ENCODE assay signal across 8 cellular contexts in the genomic region with DNA sequence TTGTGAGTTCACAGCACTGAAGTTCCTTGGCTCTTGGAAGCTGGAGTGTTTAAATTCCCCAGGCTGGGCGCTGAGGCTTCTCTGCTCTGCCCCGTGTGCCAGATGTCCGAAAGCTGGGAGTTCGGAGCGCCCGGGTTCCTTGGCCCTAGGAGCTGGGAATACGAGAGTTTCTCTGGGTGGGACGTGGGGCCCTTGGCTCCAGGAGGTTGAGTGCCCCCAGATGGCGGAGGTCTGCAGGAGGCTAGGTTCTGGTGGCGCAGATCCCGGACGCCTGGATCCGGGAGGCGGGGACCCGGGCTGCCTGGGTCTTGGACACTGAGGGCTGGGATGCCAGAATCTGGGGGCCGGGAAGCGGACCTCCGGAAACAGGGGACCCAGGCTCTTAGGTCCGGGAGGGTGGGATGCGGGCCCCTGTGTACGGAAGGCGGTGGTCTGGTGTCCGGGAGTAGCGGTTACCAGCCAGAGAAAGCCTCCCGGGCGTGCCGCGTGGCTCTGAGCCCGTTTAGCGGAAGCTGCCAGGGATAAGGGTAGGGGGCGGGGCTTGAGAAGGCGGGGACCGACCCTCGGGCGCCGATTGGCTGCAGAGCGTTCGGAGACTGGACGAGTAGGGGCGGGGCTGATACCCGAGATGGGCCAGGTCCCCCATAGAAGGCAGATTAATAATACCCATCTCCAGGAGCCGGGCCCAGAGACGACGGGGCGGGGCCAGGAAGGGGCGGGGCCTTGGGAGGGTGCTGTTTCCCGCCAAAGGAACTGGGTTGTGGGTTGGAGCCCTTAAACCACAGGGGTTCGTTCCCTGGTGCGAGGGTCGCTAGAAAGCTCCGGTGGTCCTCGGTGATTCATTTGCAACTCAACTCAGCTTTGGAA. TPM values are rescaled to one million over a fixed set of nuclear protein-coding genes. Genes with fewer than 3 reads are reported as not detected.
DNase-seq lines count a peak whose midpoint lies in the region; ATAC-seq and TF ChIP-seq lines count a peak whose summit lies in the region.

A gene (minus strand): TSS at position 494 of the 867 bp plus-strand sequence. CDS start 629 bp downstream, outside the sequence.

- DNase-seq in GM12865 (ENCODE audit: low read depth), result peak; percentile 98
- peak; percentile 84 for DNase-seq in NCI-H146 treated with DMSO at 0.1 percent for 48 hours (lab: John Stamatoyannopoulos, UW; ENCODE audit: unreplicated experiment)
- DNase-seq in T-cell, result peak; percentile 84 to 96 (median 91)
- peak; percentile 100 for DNase-seq in activated naive CD8-positive, alpha-beta T cell treated with anti-CD3 and anti-CD28 coated beads, Interleukin-2, amount 50 U/mL, for 24 hours
- DNase-seq in heart right ventricle, result peak; percentile 95 to 97
- DNase-seq in posterior vena cava (ENCODE audit: low spot score), result peak; percentile 99
- peak; percentile 97 to 98 for DNase-seq in upper lobe of left lung

- H3K27ac ChIP-seq in heart right ventricle (peak within 1 kb of the TSS; percentile 63 to 93 (median 88)), upper lobe of left lung (peak within 1 kb of the TSS; percentile 88 to 94 (median 90))

- CTCF ChIA-PET in T-cell (lab: Charles Lee), result interaction anchor here in 1 of 2 donors (2.5 kb wide), 1 partner anchor 52 kb away, joined by 13 read pairs; no protein-coding TSS in a partner anchor

- peak within 1 kb of the TSS; percentile 86 to 92 (median 88) for H3K4me3 Mint-ChIP-seq in T-cell
- peak within 1 kb of the TSS; percentile 97 for H3K4me3 Mint-ChIP-seq in activated naive CD8-positive, alpha-beta T cell treated with anti-CD3 and anti-CD28 coated beads, Interleukin-2, amount 50 U/mL, for 24 hours

- peak; percentile 69 for ATAC-seq in HG02798 (IDR thresholded peaks at IDR 0.05; ENCODE audit: poor library complexity, unreplicated experiment)
- ATAC-seq in T-cell (replicated peaks in 1 of 4), result peak; percentile 80 to 83 (median 82)
- ATAC-seq in activated naive CD8-positive, alpha-beta T cell treated with anti-CD3 and anti-CD28 coated beads, Interleukin-2, amount 50 U/mL, for 24 hours, result peak; percentile 73
- ATAC-seq in heart right ventricle, result peak; percentile 89 to 94 (median 92)
- ATAC-seq in upper lobe of left lung (ENCODE audit: low FRiP score in 2 of 2), result peak; percentile 93 to 94

- POLR2A ChIA-PET in T-cell (lab: Charles Lee), result interaction anchor here in 1 of 2 donors (0.6 to 1.0 kb wide), 2 partner anchors 52 to 74 kb away, joined by 3 to 4 read pairs; no protein-coding TSS in a partner anchor

- H3K27me3 Mint-ChIP-seq in T-cell, result no peaks in the 10 kb centered on the region
- H3K27me3 Mint-ChIP-seq in activated naive CD8-positive, alpha-beta T cell treated with anti-CD3 and anti-CD28 coated beads, Interleukin-2, amount 50 U/mL, for 24 hours, result no peaks in the 10 kb centered on the region

- peaks cover 58 to 69% (median 67%) of the 10 kb centered on the region in 3 donors for H3K4me1 Mint-ChIP-seq in T-cell
- H3K4me1 Mint-ChIP-seq in activated naive CD8-positive, alpha-beta T cell treated with anti-CD3 and anti-CD28 coated beads, Interleukin-2, amount 50 U/mL, for 24 hours, result peaks cover 41% of the 10 kb centered on the region

- 2% methylated on average over 51 to 52 of the region's 52 CpGs for WGBS in heart right ventricle, 2 donors
- 1% methylated on average over 19 to 35 of the region's 52 CpGs for WGBS in upper lobe of left lung, 2 donors

- H3K4me3 ChIP-seq in GM12865 (ENCODE audit: low read depth, low read length) (peak within 1 kb of the TSS; percentile 75), heart right ventricle (peak within 1 kb of the TSS; percentile 53 to 87 (median 68)), upper lobe of left lung (peak within 1 kb of the TSS; percentile 73 to 84 (median 73))

- peak in 3 of 4 donors; percentile 89 to 98 (median 93) for TF ChIP-seq POLR2A in upper lobe of left lung (IDR thresholded peaks at IDR 0.05)

- H3K4me1 ChIP-seq in heart right ventricle (peaks cover 9 to 53% (median 40%) of the 10 kb centered on the region in 9 donors), upper lobe of left lung (peaks cover 40 to 58% (median 48%) of the 10 kb centered on the region in 4 donors)

- no peak for TF ChIP-seq EP300 in upper lobe of left lung (IDR thresholded peaks at IDR 0.05)

- no peaks in the 10 kb centered on the region for H3K9me3 ChIP-seq in heart right ventricle
- H3K9me3 ChIP-seq in upper lobe of left lung, result no peaks in the 10 kb centered on the region

- H3K27me3 ChIP-seq in heart right ventricle (peaks cover 0 to 6% (median 0%) of the 10 kb centered on the region in 7 donors), upper lobe of left lung (no peaks in the 10 kb centered on the region)

- TF ChIP-seq CTCF in GM12865 (IDR thresholded peaks at IDR 0.05; ENCODE audit: insufficient read depth, low read depth, low read length, missing control alignments) (no peak), heart right ventricle (IDR thresholded peaks at IDR 0.05) (no peak), upper lobe of left lung (IDR thresholded peaks at IDR 0.05) (no peak)

- no peaks in the 10 kb centered on the region for H3K9me3 Mint-ChIP-seq in T-cell
- H3K9me3 Mint-ChIP-seq in activated naive CD8-positive, alpha-beta T cell treated with anti-CD3 and anti-CD28 coated beads, Interleukin-2, amount 50 U/mL, for 24 hours, result no peaks in the 10 kb centered on the region

- H3K36me3 ChIP-seq in heart right ventricle, result peaks cover 0 to 2% (median 0%) of the 10 kb centered on the region in 9 donors
- H3K36me3 ChIP-seq in upper lobe of left lung, result peaks cover 0 to 15% (median 0%) of the 10 kb centered on the region in 4 donors

- intact Hi-C loops in heart right ventricle (cut with DNase I) (loop anchor here in 3 of 10 donors (10.0 kb wide), 1 partner anchor 46 kb away; no protein-coding TSS in a partner anchor), posterior vena cava (cut with DNase I) (no loop called here)

- H3K36me3 Mint-ChIP-seq in T-cell, result peaks cover 7% of the 10 kb centered on the region
- peaks cover 39% of the 10 kb centered on the region for H3K36me3 Mint-ChIP-seq in activated naive CD8-positive, alpha-beta T cell treated with anti-CD3 and anti-CD28 coated beads, Interleukin-2, amount 50 U/mL, for 24 hours (ENCODE audit: low read depth)

- H3K27ac Mint-ChIP-seq in T-cell, result peak within 1 kb of the TSS; percentile 71 to 90
- H3K27ac Mint-ChIP-seq in activated naive CD8-positive, alpha-beta T cell treated with anti-CD3 and anti-CD28 coated beads, Interleukin-2, amount 50 U/mL, for 24 hours, result peak within 1 kb of the TSS; percentile 98

RNA-seq across cellular contexts. Expression of the gene that starts here (rescaled TPM):
- 10 to 100 TPM in 4 of 5 donors, 1 to 10 TPM in 1; 7.6 to 50.5 (median 47.7) TPM for total RNA-seq in T-cell
- total RNA-seq in heart right ventricle, result 10 to 100 TPM in 2 of 10 donors, 1 to 10 TPM in 8; 3.2 to 17.7 (median 5.3) TPM
- 10 to 100 TPM in 1 of 2 donors, 1 to 10 TPM in 1; 6.3 to 30.5 TPM for polyA plus RNA-seq in heart right ventricle
- total RNA-seq in posterior vena cava, result 10 to 100 TPM; 56.6 to 95.5 TPM
- total RNA-seq in upper lobe of left lung, result 100 to 1,000 TPM in 2 of 6 donors, 10 to 100 TPM in 4; 52.4 to 147 (median 83.9) TPM

Comparison
In these comparisons a context has a peak if more than half of its experiments do, and no peak if none do; other contexts are left out.
1. Peak in every context shown above with its lines: DNase-seq, ATAC-seq, H3K4me3 ChIP-seq and H3K27ac ChIP-seq.